ENCODE assay signal across 1 cellular context in genomic region chr2:218404351-218405145, GRCh38.
TF ChIP-seq lines count a peak whose summit lies in the region.

No MANE protein-coding gene starts in this region.

TF ChIP-seq in IMR-90, 13 proteins besides CTCF, POLR2A, EP300 and RAD21 (continued from another document):
- TF ChIP-seq MAZ (IDR thresholded peaks at IDR 0.05; ENCODE audit: borderline replicate concordance, low read depth, low read length) (no peak), NFE2L2 (IDR thresholded peaks at IDR 0.05; ENCODE audit: low read depth, low read length) (no peak), CEBPB (IDR thresholded peaks at IDR 0.05; ENCODE audit: low read depth, low read length) (no peak), FOS (IDR thresholded peaks at IDR 0.05; ENCODE audit: low read depth, low read length) (no peak), MXI1 (IDR thresholded peaks at IDR 0.05; ENCODE audit: borderline replicate concordance, low read depth, low read length) (no peak)
